16 cellular contexts compared by ENCODE assay signal in genomic region chr5:24365406-24365805, GRCh38.
DNase-seq lines count a peak whose midpoint lies in the region; ATAC-seq, FAIRE-seq and TF ChIP-seq lines count a peak whose summit lies in the region.
"Had no signal": no experiment of that assay in that cellular context is flagged by ENCODE, and none has a peak within 500 bp of the region (broad histone marks: within the 10 kb centered on the region; RNA-seq: fewer than 3 reads in every experiment).

No MANE protein-coding gene starts in this region.

- H4K20me1 ChIP-seq in GM23248 (ENCODE audit: insufficient read depth) (no peaks in the 10 kb centered on the region), KMS-11 (ENCODE audit: insufficient read depth) (no peaks in the 10 kb centered on the region), HepG2 (ENCODE audit: insufficient read depth, low read length) (no peaks in the 10 kb centered on the region)

- TF ChIP-seq EP300 in HepG2 (IDR thresholded peaks at IDR 0.05; ENCODE audit: low read depth in 2 of 2, low read length in 2 of 2) (no peak), HepG2 (CRISPR knock-in tag; IDR thresholded peaks at IDR 0.05; ENCODE audit: borderline replicate concordance) (no peak)

- no peak overlapping the region for H3K9ac ChIP-seq in GM23248
- H3K9ac ChIP-seq in KMS-11 = peak overlapping the region; percentile 77; the same call in 1 of the 2 replicates
- no peak overlapping the region for H3K9ac ChIP-seq in trophoblast cell (ENCODE audit: low read length)
- H3K9ac ChIP-seq in HepG2 (ENCODE audit: insufficient read depth, low read depth, low read length) = no peak overlapping the region
- H3K9ac ChIP-seq: SK-N-SH had no signal

- H3K79me1 ChIP-seq in trophoblast cell (ENCODE audit: low read length) = peaks cover 13% of the 10 kb centered on the region

- DNase-seq in GM23248 (peak; percentile 1), fibroblast of pulmonary artery (ENCODE audit: low read depth) (peak; percentile 0), trophoblast cell (no peak), HepG2 (ENCODE audit: low spot score) (no peak), MV-4-11 (lab: John Stamatoyannopoulos, UW) (no peak)
- no peak for DNase-seq in central memory CD4-positive, alpha-beta T cell
- DNase-seq: DMS79 treated with DMSO at 0.1 percent for 48 hours, GDM1, H7, NCI-H1048, NCI-H526, OCI-M1, SK-N-SH had no signal

- H3F3A ChIP-seq in GM23248 (ENCODE audit: insufficient read depth) = no peaks in the 10 kb centered on the region

- no TSS peak for BruUV-seq in HepG2 (replicated peaks; lab: Mats Ljungman, UMichigan)

- H2BK5ac ChIP-seq in trophoblast cell (ENCODE audit: low read depth, low read length, poor library complexity) = no peak overlapping the region

- H2AFZ ChIP-seq in GM23248 (no peak overlapping the region), KMS-11 (ENCODE audit: low read depth) (peak overlapping the region; percentile 88; the same call in 1 of the 2 replicates), trophoblast cell (ENCODE audit: insufficient read depth, low read length, poor library complexity) (no peak overlapping the region), HepG2 (ENCODE audit: low read length) (no peak overlapping the region)

- no peak overlapping the region for H3K27ac ChIP-seq in GM23248
- peak overlapping the region; percentile 99 for H3K27ac ChIP-seq in KMS-11
- H3K27ac ChIP-seq in trophoblast cell (ENCODE audit: low read depth, low read length) = peak overlapping the region; percentile 64
- no peak overlapping the region for H3K27ac ChIP-seq in HepG2 (ENCODE audit: extremely low read length, insufficient read depth, low read length)

- no peaks in the 10 kb centered on the region for H3K9me2 ChIP-seq in GM23248 (ENCODE audit: insufficient read depth)
- H3K9me2 ChIP-seq: SK-N-SH had no signal

- TF ChIP-seq CTCF in KMS-11 (conservative IDR thresholded peaks at IDR 0.05; ENCODE audit: low read depth, low read length) = no peak
- TF ChIP-seq CTCF in fibroblast of pulmonary artery (IDR thresholded peaks at IDR 0.05; ENCODE audit: low read length, missing control alignments) = no peak
- TF ChIP-seq CTCF in HepG2 (CRISPR knock-in tag; IDR thresholded peaks at IDR 0.05) = no peak

- in situ Hi-C loops in GM23248 (cut with MboI) (no loop called here), HepG2 (cut with HindIII; ENCODE audit: extremely low pct_ligation_motif_present, low pct_unique_long_range_greater_than_20kb) (no loop called here)

- H3K79me2 ChIP-seq in GM23248 (ENCODE audit: insufficient read depth) (no peaks in the 10 kb centered on the region), KMS-11 (ENCODE audit: insufficient read depth, low read depth) (no peaks in the 10 kb centered on the region), trophoblast cell (ENCODE audit: control insufficient read depth, insufficient read depth, low read length, poor library complexity) (peaks cover 11% of the 10 kb centered on the region), HepG2 (ENCODE audit: insufficient read depth, low read length) (no peaks in the 10 kb centered on the region)

- no peak for TF ChIP-seq POLR2A in HepG2 (IDR thresholded peaks at IDR 0.05; ENCODE audit: insufficient read depth in 1 of 2, low read depth in 2 of 2, low read length in 2 of 2)

- peak overlapping the region; percentile 25 for H2BK120ac ChIP-seq in trophoblast cell (ENCODE audit: insufficient read depth, low read length, poor library complexity)

- CTCF ChIA-PET in HepG2 (lab: Yijun Ruan, JAX; ENCODE audit: low intra/inter-chr PET ratio, low total read pairs) = no interaction called here

- peak overlapping the region; percentile 3 for H4K8ac ChIP-seq in trophoblast cell (ENCODE audit: low read depth, low read length)

- no peak overlapping the region for H3K4ac ChIP-seq in trophoblast cell (ENCODE audit: low read depth, low read length)

- peak overlapping the region; percentile 33 for H3K18ac ChIP-seq in trophoblast cell (ENCODE audit: low read length)

- no peak for ATAC-seq in GM18498 (IDR thresholded peaks at IDR 0.05; ENCODE audit: unreplicated experiment)
- no peak for ATAC-seq in HepG2

- H3K4me1 ChIP-seq in GM23248 (ENCODE audit: insufficient read depth) (no peaks in the 10 kb centered on the region), KMS-11 (ENCODE audit: low read depth, poor library complexity, severe bottlenecking) (peaks cover 51% of the 10 kb centered on the region), trophoblast cell (ENCODE audit: control insufficient read depth in 1 of 2, insufficient read depth in 2 of 2, low read length in 2 of 2) (peaks cover 15 to 18% of the 10 kb centered on the region in 2 experiments), HepG2 (ENCODE audit: insufficient read depth, low read length) (no peaks in the 10 kb centered on the region)

- 0% methylated on average over 1 of the region's 1 CpG for WGBS in GM23248 (ENCODE audit: low coverage in 1 of 2, low lambda C conversion rate in 2 of 2, missing lambda C conversion rate in 2 of 2), 2 experiments
- no CpG with 5 or more reads among the region's 1 CpG for WGBS in trophoblast cell (ENCODE audit: extremely low coverage, insufficient coverage, insufficient read length)
- 20% methylated on average over 1 of the region's 1 CpG for WGBS in HepG2 (ENCODE audit: low lambda C conversion rate)

- no peak for FAIRE-seq in HepG2 (lab: Jason Lieb, UNC)
- FAIRE-seq: GM12892 had no signal

- H3K4me2 ChIP-seq in GM23248 (ENCODE audit: unreplicated experiment) (no peak overlapping the region), KMS-11 (peak overlapping the region; percentile 41), trophoblast cell (ENCODE audit: low read length) (peak overlapping the region; percentile 10), HepG2 (ENCODE audit: low read depth, low read length) (no peak overlapping the region)
- H3K4me2 ChIP-seq: SK-N-SH had no signal

- intact Hi-C loops in HepG2 (cut with micrococcal nuclease; ENCODE audit: unreplicated experiment) = no loop called here

- H3K9me3 ChIP-seq in GM23248 (ENCODE audit: low read depth) = no peaks in the 10 kb centered on the region
- peaks cover 3% of the 10 kb centered on the region for H3K9me3 ChIP-seq in trophoblast cell (ENCODE audit: insufficient read depth, low read depth, low read length)
- no peaks in the 10 kb centered on the region for H3K9me3 ChIP-seq in HepG2 (ENCODE audit: low read length)
- H3K9me3 ChIP-seq: SK-N-SH had no signal

- no peaks in the 10 kb centered on the region for H3K27me3 ChIP-seq in GM23248 (replicated peaks; ENCODE audit: insufficient read depth)
- H3K27me3 ChIP-seq in KMS-11 (ENCODE audit: insufficient read depth, low read depth) = no peaks in the 10 kb centered on the region
- H3K27me3 ChIP-seq in trophoblast cell (ENCODE audit: insufficient read depth, low read length) = no peaks in the 10 kb centered on the region
- H3K27me3 ChIP-seq in HepG2 (ENCODE audit: control insufficient read depth in 1 of 2, insufficient read depth in 2 of 2, low read length in 2 of 2) = no peaks in the 10 kb centered on the region

- POLR2A ChIA-PET in HepG2 (lab: Yijun Ruan, JAX) = no interaction called here

- H3K36me3 ChIP-seq in GM23248 (ENCODE audit: low read depth) (no peaks in the 10 kb centered on the region), KMS-11 (ENCODE audit: insufficient read depth) (no peaks in the 10 kb centered on the region), trophoblast cell (ENCODE audit: control insufficient read depth in 1 of 2, insufficient read depth in 2 of 2, low read length in 2 of 2) (peaks cover 2 to 4% of the 10 kb centered on the region in 2 experiments), HepG2 (replicated peaks in 1 of 2; ENCODE audit: control insufficient read depth in 1 of 2, insufficient read depth in 2 of 2, low read length in 2 of 2) (no peaks in the 10 kb centered on the region)

- no peak for TF ChIP-seq RAD21 in HepG2 (CRISPR knock-in tag; IDR thresholded peaks at IDR 0.05)

- H3K4me3 ChIP-seq in GM23248 = no peak overlapping the region
- no peak overlapping the region for H3K4me3 ChIP-seq in KMS-11 (IDR thresholded peaks at IDR 0.05; ENCODE audit: insufficient read depth, low read depth, low read length)
- no peak overlapping the region for H3K4me3 ChIP-seq in fibroblast of pulmonary artery (replicated peaks; ENCODE audit: low read depth, low read length)
- no peak overlapping the region for H3K4me3 ChIP-seq in trophoblast cell (ENCODE audit: low read depth, low read length)
- H3K4me3 ChIP-seq in HepG2 (replicated peaks in 1 of 3; ENCODE audit: insufficient read depth in 1 of 3, low read depth in 2 of 3, low read length in 3 of 3) = no peak overlapping the region

- peak overlapping the region; percentile 57 for H3K14ac ChIP-seq in trophoblast cell (ENCODE audit: low read length)

- peak overlapping the region; percentile 63 for H2BK12ac ChIP-seq in trophoblast cell (ENCODE audit: low read length)

- H4K12ac ChIP-seq in trophoblast cell (ENCODE audit: low read depth, low read length) = peak overlapping the region; percentile 35

- peak overlapping the region; percentile 57 for H4K91ac ChIP-seq in trophoblast cell (ENCODE audit: low read depth, low read length)

- H2AK5ac ChIP-seq in trophoblast cell (ENCODE audit: low read length) = no peak overlapping the region

- H3K23ac ChIP-seq in trophoblast cell (ENCODE audit: low read length) = no peak overlapping the region

TF ChIP-seq in HepG2, 621 proteins besides CTCF, POLR2A, EP300 and RAD21 (continues in another document):
- TF ChIP-seq E2F2 (CRISPR knock-in tag; IDR thresholded peaks at IDR 0.05; ENCODE audit: borderline replicate concordance) (no peak), ZBTB39 (CRISPR knock-in tag; IDR thresholded peaks at IDR 0.05) (no peak)

Comparison
In these comparisons a context has a peak if more than half of its experiments do, and no peak if none do; other contexts are left out.
1. DNase-seq: peak in GM23248 (single experiment) and fibroblast of pulmonary artery (single experiment); none in trophoblast cell (0 of 2), central memory CD4-positive, alpha-beta T cell (single experiment), HepG2 (single experiment) and MV-4-11 (single experiment).
2. H3K27ac ChIP-seq: peak in KMS-11 (single experiment) and trophoblast cell (single experiment); none in GM23248 (single experiment) and HepG2 (single experiment).
3. H3K4me2 ChIP-seq: peak in KMS-11 (single experiment) and trophoblast cell (single experiment); none in GM23248 (single experiment) and HepG2 (single experiment).